ENCODE assay signal across 7 cellular contexts in genomic region chr13:67228909-67229308, GRCh38. TPM values are rescaled to one million over a fixed set of nuclear protein-coding genes. Genes with fewer than 3 reads are reported as not detected.
DNase-seq lines count a peak whose midpoint lies in the region; ATAC-seq, FAIRE-seq and TF ChIP-seq lines count a peak whose summit lies in the region.

No MANE protein-coding gene starts in this region.

- H3K36me3 ChIP-seq in HEK293 (ENCODE audit: control insufficient read depth in 2 of 2, insufficient read depth in 1 of 2, low read length in 2 of 2) (peaks cover 0 to 19% of the 10 kb centered on the region in 2 experiments; a peak in 1 of 3 replicates), WERI-Rb-1 (no peaks in the 10 kb centered on the region), iPS-20b (ENCODE audit: insufficient read depth, low read depth, low read length) (no peaks in the 10 kb centered on the region)

- no peak for TF ChIP-seq POLR2A in H54 (IDR thresholded peaks at IDR 0.05; ENCODE audit: low read depth, low read length)

- H3K9me3 ChIP-seq in HEK293 (ENCODE audit: control insufficient read depth, insufficient read depth, low read depth, low read length) (no peaks in the 10 kb centered on the region), WERI-Rb-1 (ENCODE audit: severe bottlenecking) (no peaks in the 10 kb centered on the region), iPS-20b (ENCODE audit: insufficient read depth, low read depth, low read length) (no peaks in the 10 kb centered on the region)

- ATAC-seq in HG03025 (IDR thresholded peaks at IDR 0.05; ENCODE audit: low FRiP score, unreplicated experiment) = no peak

- TF ChIP-seq CTCF in HEK293 (tag by site-specific recombination; IDR thresholded peaks at IDR 0.05) = no peak
- no peak for TF ChIP-seq CTCF in WERI-Rb-1 (IDR thresholded peaks at IDR 0.05; ENCODE audit: low read depth, low read length)

- no peak overlapping the region for H3K9ac ChIP-seq in iPS-20b (ENCODE audit: low read depth, low read length)

- CTCF ChIA-PET in HEK293 (lab: Yijun Ruan, JAX) = interaction anchor here (1.2 to 1.4 kb wide), 2 partner anchors 9 to 1572 kb away, joined by 3 read pairs; no protein-coding TSS in a partner anchor

- H3K4me3 ChIP-seq in HEK293 (ENCODE audit: low read depth, low read length) = peak overlapping the region; percentile 65
- peak overlapping the region; percentile 49 for H3K4me3 ChIP-seq in WERI-Rb-1 (ENCODE audit: low read depth, low read length)
- peak overlapping the region; percentile 90 for H3K4me3 ChIP-seq in iPS-20b (ENCODE audit: low read length)

- POLR2A ChIA-PET in HEK293 (lab: Yijun Ruan, JAX) = no interaction called here

- no peak for DNase-seq in WERI-Rb-1
- DNase-seq in H54 (ENCODE audit: insufficient read length, low spot score) = no peak
- DNase-seq in NCI-H1105 (lab: John Stamatoyannopoulos, UW) = no peak

- FAIRE-seq in H54 (lab: Jason Lieb, UNC) = no peak

- H3K27ac ChIP-seq in HEK293 (ENCODE audit: extremely low read depth, low read depth, low read length) (no peak overlapping the region), WERI-Rb-1 (no peak overlapping the region), iPS-20b (ENCODE audit: low read length) (no peak overlapping the region), temporal lobe (ENCODE audit: low read depth, low read length) (peak overlapping the region; percentile 37)

- H3K27me3 ChIP-seq in WERI-Rb-1 (ENCODE audit: insufficient read depth, low read depth, severe bottlenecking) (no peaks in the 10 kb centered on the region), iPS-20b (ENCODE audit: insufficient read depth, low read length) (peaks cover 34% of the 10 kb centered on the region)

- H3K4me1 ChIP-seq in HEK293 (ENCODE audit: control insufficient read depth, insufficient read depth, low read length) = no peaks in the 10 kb centered on the region
- H3K4me1 ChIP-seq in iPS-20b (ENCODE audit: insufficient read depth, low read length) = peaks cover 15% of the 10 kb centered on the region

TF ChIP-seq in HEK293, 187 proteins besides CTCF, POLR2A, EP300 and RAD21:
- no peak for TF ChIP-seq HOXC10 (CRISPR knock-in tag; IDR thresholded peaks at IDR 0.05)
- no peak for TF ChIP-seq INSM2 (tag by site-specific recombination; IDR thresholded peaks at IDR 0.05)
- TF ChIP-seq, protein P1, sequence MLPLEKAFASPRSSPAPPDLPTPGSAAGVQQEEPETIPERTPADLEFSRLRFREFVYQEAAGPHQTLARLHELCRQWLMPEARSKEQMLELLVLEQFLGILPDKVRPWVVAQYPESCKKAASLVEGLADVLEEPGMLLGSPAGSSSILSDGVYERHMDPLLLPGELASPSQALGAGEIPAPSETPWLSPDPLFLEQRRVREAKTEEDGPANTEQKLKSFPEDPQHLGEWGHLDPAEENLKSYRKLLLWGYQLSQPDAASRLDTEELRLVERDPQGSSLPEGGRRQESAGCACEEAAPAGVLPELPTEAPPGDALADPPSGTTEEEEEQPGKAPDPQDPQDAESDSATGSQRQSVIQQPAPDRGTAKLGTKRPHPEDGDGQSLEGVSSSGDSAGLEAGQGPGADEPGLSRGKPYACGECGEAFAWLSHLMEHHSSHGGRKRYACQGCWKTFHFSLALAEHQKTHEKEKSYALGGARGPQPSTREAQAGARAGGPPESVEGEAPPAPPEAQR (tag by site-specific recombination; IDR thresholded peaks at IDR 0.05) = no peak
- no peak for TF ChIP-seq ZNF155 (tag by site-specific recombination; IDR thresholded peaks at IDR 0.05)
- TF ChIP-seq ZNF114 (tag by site-specific recombination; IDR thresholded peaks at IDR 0.05) = no peak
- TF ChIP-seq ZNF558 (tag by site-specific recombination; IDR thresholded peaks at IDR 0.05) = no peak
- TF ChIP-seq ZNF223 (tag by site-specific recombination; IDR thresholded peaks at IDR 0.05) = no peak
- TF ChIP-seq ZNF530 (tag by site-specific recombination; IDR thresholded peaks at IDR 0.05; ENCODE audit: low read depth) = no peak
- no peak for TF ChIP-seq ZIC2 (tag by site-specific recombination; IDR thresholded peaks at IDR 0.05)
- no peak for TF ChIP-seq ZFP41 (tag by site-specific recombination; IDR thresholded peaks at IDR 0.05; ENCODE audit: borderline replicate concordance)
- TF ChIP-seq, protein P2, sequence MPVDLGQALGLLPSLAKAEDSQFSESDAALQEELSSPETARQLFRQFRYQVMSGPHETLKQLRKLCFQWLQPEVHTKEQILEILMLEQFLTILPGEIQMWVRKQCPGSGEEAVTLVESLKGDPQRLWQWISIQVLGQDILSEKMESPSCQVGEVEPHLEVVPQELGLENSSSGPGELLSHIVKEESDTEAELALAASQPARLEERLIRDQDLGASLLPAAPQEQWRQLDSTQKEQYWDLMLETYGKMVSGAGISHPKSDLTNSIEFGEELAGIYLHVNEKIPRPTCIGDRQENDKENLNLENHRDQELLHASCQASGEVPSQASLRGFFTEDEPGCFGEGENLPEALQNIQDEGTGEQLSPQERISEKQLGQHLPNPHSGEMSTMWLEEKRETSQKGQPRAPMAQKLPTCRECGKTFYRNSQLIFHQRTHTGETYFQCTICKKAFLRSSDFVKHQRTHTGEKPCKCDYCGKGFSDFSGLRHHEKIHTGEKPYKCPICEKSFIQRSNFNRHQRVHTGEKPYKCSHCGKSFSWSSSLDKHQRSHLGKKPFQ (tag by site-specific recombination; IDR thresholded peaks at IDR 0.05) = no peak
- no peak for TF ChIP-seq MYNN (tag by site-specific recombination; IDR thresholded peaks at IDR 0.05; ENCODE audit: borderline replicate concordance)
- no peak for TF ChIP-seq ZNF280D (tag by site-specific recombination; IDR thresholded peaks at IDR 0.05)

RNA-seq across cellular contexts. Expression of gene PCDH9, which starts 1.2 kb away (rescaled TPM):
- 59.0 TPM for total RNA-seq in temporal lobe
